9 cellular contexts compared by ENCODE assay signal in genomic region chr13:101749584-101749983, GRCh38.
"Had no signal": no experiment of that assay in that cellular context is flagged by ENCODE, and none has a peak within 500 bp of the region (broad histone marks: within the 10 kb centered on the region; RNA-seq: fewer than 3 reads in every experiment).

No MANE protein-coding gene starts in this region.

- ATAC-seq: GM23338, HCT116, K562 had no signal

- H3K4me1 ChIP-seq: HAP-1 had no signal

- H3K36me3 ChIP-seq: HAP-1 had no signal

- DNase-seq: H7, HFFc6, KG1 had no signal

- H3K4me3 ChIP-seq: GM23338, HAP-1, K562 had no signal

- FAIRE-seq: H1, HTR-8/SVneo, K562 had no signal

- H3K9me3 ChIP-seq: HAP-1 had no signal
